ENCODE assay signal across 7 cellular contexts in genomic region chr12:107026356-107026755, GRCh38. TPM values are rescaled to one million over a fixed set of nuclear protein-coding genes. Genes with fewer than 3 reads are reported as not detected.
A peak's percentile ranks its signal among the peaks of the same experiment; 100 is the strongest.
DNase-seq lines count a peak whose midpoint lies in the region; ATAC-seq and TF ChIP-seq lines count a peak whose summit lies in the region.
"Not testable (repeated sequence)": the region's sequence is repeated elsewhere in the genome, so short reads cannot be mapped to it uniquely, and the experiment has no call there.

No MANE protein-coding gene starts in this region.

- not testable (repeated sequence) for H3K9ac ChIP-seq in liver (ENCODE audit: low read depth in 1 of 2, low read length in 2 of 2); stomach smooth muscle (ENCODE audit: low read length in 2 of 2)

- not testable (repeated sequence) for H3K9me3 Mint-ChIP-seq in CD4-positive, alpha-beta memory T cell; activated T-helper 17 cell treated with anti-CD3 and anti-CD28 coated beads, Interleukin-2, amount 50 U/mL, for 72 hours

- TF ChIP-seq RAD21 in liver (IDR thresholded peaks at IDR 0.05), result not testable (repeated sequence)

- H3K27ac Mint-ChIP-seq in CD4-positive, alpha-beta memory T cell, result peak overlapping the region; percentile 95 to 100 (median 99)
- peak overlapping the region; percentile 100 for H3K27ac Mint-ChIP-seq in activated T-helper 17 cell treated with anti-CD3 and anti-CD28 coated beads, Interleukin-2, amount 50 U/mL, for 72 hours

- not testable (repeated sequence) for TF ChIP-seq POLR2A in prostate gland (IDR thresholded peaks at IDR 0.05)

- DNase-seq in CD4-positive, alpha-beta memory T cell; effector memory CD4-positive, alpha-beta T cell; prostate gland (ENCODE audit: low spot score): not testable (repeated sequence)
- peak; percentile 87 for DNase-seq in NCI-H82 (lab: John Stamatoyannopoulos, UW)

- CTCF ChIA-PET in CD4-positive, alpha-beta memory T cell (lab: Charles Lee; ENCODE audit: partially characterized antibody), result not testable (repeated sequence)

- not testable (repeated sequence) for H3K27me3 Mint-ChIP-seq in CD4-positive, alpha-beta memory T cell; activated T-helper 17 cell treated with anti-CD3 and anti-CD28 coated beads, Interleukin-2, amount 50 U/mL, for 72 hours

- POLR2A ChIA-PET in CD4-positive, alpha-beta memory T cell (lab: Charles Lee; ENCODE audit: partially characterized antibody), result not testable (repeated sequence)

- H3K27ac ChIP-seq in CD4-positive, alpha-beta memory T cell (ENCODE audit: low read depth, low read length), result peak overlapping the region; percentile 91
- H3K27ac ChIP-seq in effector memory CD4-positive, alpha-beta T cell (ENCODE audit: insufficient read depth, low read length, poor library complexity, severe bottlenecking), result peak overlapping the region; percentile 91
- H3K27ac ChIP-seq in liver (ENCODE audit: low read depth in 1 of 2, low read length in 2 of 2) (peak overlapping the region; percentile 85 to 94), prostate gland (peak overlapping the region; percentile 79 to 81), stomach smooth muscle (ENCODE audit: low read length) (peak overlapping the region; percentile 72)

- not testable (repeated sequence) for H3K36me3 Mint-ChIP-seq in CD4-positive, alpha-beta memory T cell; activated T-helper 17 cell treated with anti-CD3 and anti-CD28 coated beads, Interleukin-2, amount 50 U/mL, for 72 hours (ENCODE audit: low read depth)

- not testable (repeated sequence) for H3K9me3 ChIP-seq in CD4-positive, alpha-beta memory T cell (ENCODE audit: control insufficient read depth in 1 of 2, low read length in 2 of 2); effector memory CD4-positive, alpha-beta T cell (ENCODE audit: control insufficient read depth, low read length); liver (ENCODE audit: control insufficient read depth in 4 of 4, low read length in 3 of 4); prostate gland; stomach smooth muscle (ENCODE audit: control insufficient read depth in 2 of 2, low read length in 2 of 2)

- H3K4me1 Mint-ChIP-seq in CD4-positive, alpha-beta memory T cell, result peaks cover 42 to 71% (median 59%) of the 10 kb centered on the region in 4 donors
- peaks cover 30% of the 10 kb centered on the region for H3K4me1 Mint-ChIP-seq in activated T-helper 17 cell treated with anti-CD3 and anti-CD28 coated beads, Interleukin-2, amount 50 U/mL, for 72 hours

- not testable (repeated sequence) for H3K4me3 ChIP-seq in CD4-positive, alpha-beta memory T cell (ENCODE audit: low read length in 2 of 2); effector memory CD4-positive, alpha-beta T cell (ENCODE audit: insufficient read depth, low read depth, low read length, poor library complexity, severe bottlenecking); liver (ENCODE audit: low read depth in 1 of 3, low read length in 3 of 3); prostate gland; stomach smooth muscle (ENCODE audit: low read length in 2 of 2)

- ATAC-seq in activated T-helper 17 cell treated with anti-CD3 and anti-CD28 coated beads, Interleukin-2, amount 50 U/mL, for 72 hours (replicated peaks), result not testable (repeated sequence)

- not testable (repeated sequence) for H3K36me3 ChIP-seq in CD4-positive, alpha-beta memory T cell (ENCODE audit: insufficient read depth, low read length); effector memory CD4-positive, alpha-beta T cell (ENCODE audit: control insufficient read depth, insufficient read depth, low read length); liver (ENCODE audit: control insufficient read depth in 4 of 4, insufficient read depth in 3 of 4, low read depth in 1 of 4, low read length in 3 of 4); prostate gland; stomach smooth muscle (ENCODE audit: control insufficient read depth in 2 of 2, insufficient read depth in 2 of 2, low read length in 2 of 2)

- peaks cover 67% of the 10 kb centered on the region for H3K4me1 ChIP-seq in CD4-positive, alpha-beta memory T cell (ENCODE audit: insufficient read depth, low read length)
- not testable (repeated sequence) for H3K4me1 ChIP-seq in effector memory CD4-positive, alpha-beta T cell (ENCODE audit: control insufficient read depth, insufficient read depth, low read length, poor library complexity, severe bottlenecking); prostate gland (replicated peaks); stomach smooth muscle (ENCODE audit: control insufficient read depth, insufficient read depth, low read length)
- H3K4me1 ChIP-seq in liver (ENCODE audit: control insufficient read depth in 4 of 4, insufficient read depth in 4 of 4, low read length in 3 of 4), result peaks cover 0 to 22% (median 4%) of the 10 kb centered on the region in 4 donors

- H3K27me3 ChIP-seq in CD4-positive, alpha-beta memory T cell (ENCODE audit: insufficient read depth, low read length); effector memory CD4-positive, alpha-beta T cell (replicated peaks; ENCODE audit: control insufficient read depth, insufficient read depth, low read length, poor library complexity, severe bottlenecking); liver (ENCODE audit: control insufficient read depth in 4 of 4, insufficient read depth in 4 of 4, low read length in 3 of 4); prostate gland (replicated peaks; ENCODE audit: insufficient read depth); stomach smooth muscle (ENCODE audit: control insufficient read depth in 1 of 2, insufficient read depth in 2 of 2, low read length in 2 of 2): not testable (repeated sequence)

- not testable (repeated sequence) for TF ChIP-seq CTCF in liver (IDR thresholded peaks at IDR 0.05; ENCODE audit: low read depth, low read length, missing input control); prostate gland (IDR thresholded peaks at IDR 0.05)

- H3K4me3 Mint-ChIP-seq in CD4-positive, alpha-beta memory T cell, result peak overlapping the region in 3 of 8 donors; percentile 20 to 59 (median 44)
- peak overlapping the region; percentile 84 for H3K4me3 Mint-ChIP-seq in activated T-helper 17 cell treated with anti-CD3 and anti-CD28 coated beads, Interleukin-2, amount 50 U/mL, for 72 hours

- intact Hi-C loops in CD4-positive, alpha-beta memory T cell (cut with micrococcal nuclease), result loop anchor here (5.0 kb wide), 1 partner anchor 69 kb away; the partner anchor contains the start of gene TMEM263
- intact Hi-C loops in prostate gland (cut with DNase I), result loop anchor here (2.0 to 5.0 kb wide), 2 partner anchors 64 to 69 kb away; partner anchors contain the start of gene TMEM263

RNA-seq across cellular contexts. Expression of gene MTERF2, which starts 39.4 kb away (rescaled TPM):
- 10 to 100 TPM; 12.0 TPM for total RNA-seq in CD4-positive, alpha-beta memory T cell
- polyA plus RNA-seq in CD4-positive, alpha-beta memory T cell, result 1 to 10 TPM; 5.6 to 8.5 TPM
- total RNA-seq in activated T-helper 17 cell treated with anti-CD3 and anti-CD28 coated beads, Interleukin-2, amount 50 U/mL, for 72 hours, result 10 to 100 TPM in 1 of 2 donors, 1 to 10 TPM in 1; 9.0 to 10.9 TPM
- total RNA-seq in liver (10 to 100 TPM; 13.6 to 13.8 TPM), prostate gland (10 to 100 TPM; 11.3 to 18.1 TPM)
- 10 to 100 TPM in 1 of 2 donors, 1 to 10 TPM in 1; 6.4 to 18.9 TPM for polyA plus RNA-seq in liver
